28 cellular contexts compared by ENCODE assay signal in genomic region chr6:115972679-115973078, GRCh38.
DNase-seq lines count a peak whose midpoint lies in the region; ATAC-seq and TF ChIP-seq lines count a peak whose summit lies in the region.
"Had no signal": no experiment of that assay in that cellular context is flagged by ENCODE, and none has a peak within 500 bp of the region (broad histone marks: within the 10 kb centered on the region; RNA-seq: fewer than 3 reads in every experiment).

No MANE protein-coding gene starts in this region.

- no peak overlapping the region for H3K27ac Mint-ChIP-seq in activated T-cell treated with anti-CD3 and anti-CD28 coated beads, Interleukin-2, amount 50 U/mL, for 72 hours
- H3K27ac Mint-ChIP-seq: activated naive CD8-positive, alpha-beta T cell treated with anti-CD3 and anti-CD28 coated beads, Interleukin-2, amount 10 ng/mL, durations not matched to agents 7 days and 5 days; dendritic cell treated with granulocyte-macrophage colony-stimulating factor and Interleukin-4, amounts not matched to agents 40 ng/mL and 50 ng/mL, for 4 days; neural progenitor cell; T-helper 17 cell had no signal

- in situ Hi-C loops in GM13977 (cut with MboI; ENCODE audit: low pct_unique_long_range_greater_than_20kb, low sequenced_read_pairs, unreplicated experiment), result no loop called here

- H3K27me3 Mint-ChIP-seq in activated T-cell treated with anti-CD3 and anti-CD28 coated beads, Interleukin-2, amount 50 U/mL, for 72 hours (ENCODE audit: low read depth), result peaks cover 13% of the 10 kb centered on the region
- H3K27me3 Mint-ChIP-seq: activated naive CD8-positive, alpha-beta T cell treated with anti-CD3 and anti-CD28 coated beads, Interleukin-2, amount 10 ng/mL, durations not matched to agents 7 days and 5 days; dendritic cell treated with granulocyte-macrophage colony-stimulating factor and Interleukin-4, amounts not matched to agents 40 ng/mL and 50 ng/mL, for 4 days had no signal

- H3K9me3 Mint-ChIP-seq in activated T-cell treated with anti-CD3 and anti-CD28 coated beads, Interleukin-2, amount 50 U/mL, for 72 hours, result no peaks in the 10 kb centered on the region
- H3K9me3 Mint-ChIP-seq: activated naive CD8-positive, alpha-beta T cell treated with anti-CD3 and anti-CD28 coated beads, Interleukin-2, amount 10 ng/mL, durations not matched to agents 7 days and 5 days; dendritic cell treated with granulocyte-macrophage colony-stimulating factor and Interleukin-4, amounts not matched to agents 40 ng/mL and 50 ng/mL, for 4 days; neural progenitor cell had no signal

- no peak overlapping the region for H3K27ac ChIP-seq in VCaP
- H3K27ac ChIP-seq: neural progenitor cell, right lobe of liver, upper lobe of left lung had no signal

- no peaks in the 10 kb centered on the region for H3K36me3 Mint-ChIP-seq in activated T-cell treated with anti-CD3 and anti-CD28 coated beads, Interleukin-2, amount 50 U/mL, for 72 hours (ENCODE audit: insufficient read depth in 2 of 2)
- H3K36me3 Mint-ChIP-seq: activated naive CD8-positive, alpha-beta T cell treated with anti-CD3 and anti-CD28 coated beads, Interleukin-2, amount 10 ng/mL, durations not matched to agents 7 days and 5 days; neural progenitor cell had no signal

- DNase-seq in GM13977 (ENCODE audit: low spot score) (no peak), NAMALWA (ENCODE audit: low spot score) (peak; percentile 13), medulla oblongata (ENCODE audit: extremely low spot score) (peak; percentile 50), NCI-H446 (lab: John Stamatoyannopoulos, UW) (no peak)
- no peak for DNase-seq in activated T-cell treated with anti-CD3 and anti-CD28 coated beads, Interleukin-2, amount 50 U/mL, for 72 hours
- no peak for DNase-seq in effector CD8-positive, alpha-beta T cell (lab: John Stamatoyannopoulos, UW)
- DNase-seq: ACHN; activated CD4-positive, alpha-beta T cell treated with anti-CD3 and anti-CD28 coated beads for 4 hours; activated CD8-positive, alpha-beta memory T cell treated with anti-CD3 and anti-CD28 coated beads for 24 hours; activated gamma-delta T cell; activated naive CD8-positive, alpha-beta T cell treated with anti-CD3 and anti-CD28 coated beads, Interleukin-2, amount 10 ng/mL, durations not matched to agents 7 days and 5 days; central memory CD4-positive, alpha-beta T cell; DMS153; GOT3; mesenchymal stem cell; NCI-H1436 treated with DMSO at 0.1 percent for 48 hours; NCI-H2107; NCI-H510A; right lobe of liver; RPMI8226; stimulated activated CD4-positive, alpha-beta T cell treated with anti-CD3 and anti-CD28 coated beads, Interleukin-12 subunit alpha, Interleukin-12 subunit beta, amount 100 ng/mL, for 4 hours; stimulated activated CD4-positive, alpha-beta T cell treated with anti-CD3 and anti-CD28 coated beads, Interleukin-4, amount 100 ng/mL, for 1 hour; T-helper 17 cell; upper lobe of left lung had no signal

- no peaks in the 10 kb centered on the region for H3K4me1 Mint-ChIP-seq in activated T-cell treated with anti-CD3 and anti-CD28 coated beads, Interleukin-2, amount 50 U/mL, for 72 hours (ENCODE audit: low read depth)
- H3K4me1 Mint-ChIP-seq: activated naive CD8-positive, alpha-beta T cell treated with anti-CD3 and anti-CD28 coated beads, Interleukin-2, amount 10 ng/mL, durations not matched to agents 7 days and 5 days; T-helper 17 cell had no signal

- no peak overlapping the region for H3K4me3 Mint-ChIP-seq in activated T-cell treated with anti-CD3 and anti-CD28 coated beads, Interleukin-2, amount 50 U/mL, for 72 hours
- H3K4me3 Mint-ChIP-seq: activated naive CD8-positive, alpha-beta T cell treated with anti-CD3 and anti-CD28 coated beads, Interleukin-2, amount 10 ng/mL, durations not matched to agents 7 days and 5 days; dendritic cell treated with granulocyte-macrophage colony-stimulating factor and Interleukin-4, amounts not matched to agents 40 ng/mL and 50 ng/mL, for 4 days; neural progenitor cell; T-helper 17 cell had no signal

- TF ChIP-seq CTCF in GM13977 (IDR thresholded peaks at IDR 0.05; ENCODE audit: extremely low read depth, insufficient read depth, missing control alignments) (peak; percentile 3), VCaP (conservative IDR thresholded peaks at IDR 0.05) (peak; percentile 16; the same call in 1 of the 2 replicates)

- ATAC-seq in activated T-cell treated with anti-CD3 and anti-CD28 coated beads, Interleukin-2, amount 50 U/mL, for 72 hours (replicated peaks in 1 of 2), result no peak
- no peak for ATAC-seq in HG03354 (IDR thresholded peaks at IDR 0.05; ENCODE audit: poor library complexity, severe bottlenecking, unreplicated experiment)
- ATAC-seq: T-helper 17 cell had no signal

Comparison
In these comparisons a context has a peak if more than half of its experiments do, and no peak if none do; other contexts are left out.
1. DNase-seq: peak in NAMALWA (single experiment) and medulla oblongata (single experiment); none in GM13977 (single experiment), NCI-H446 (0 of 2), activated T-cell treated with anti-CD3 and anti-CD28 coated beads, Interleukin-2, amount 50 U/mL, for 72 hours (0 of 2) and effector CD8-positive, alpha-beta T cell (single experiment).